8 cellular contexts compared by ENCODE assay signal in the genomic region with DNA sequence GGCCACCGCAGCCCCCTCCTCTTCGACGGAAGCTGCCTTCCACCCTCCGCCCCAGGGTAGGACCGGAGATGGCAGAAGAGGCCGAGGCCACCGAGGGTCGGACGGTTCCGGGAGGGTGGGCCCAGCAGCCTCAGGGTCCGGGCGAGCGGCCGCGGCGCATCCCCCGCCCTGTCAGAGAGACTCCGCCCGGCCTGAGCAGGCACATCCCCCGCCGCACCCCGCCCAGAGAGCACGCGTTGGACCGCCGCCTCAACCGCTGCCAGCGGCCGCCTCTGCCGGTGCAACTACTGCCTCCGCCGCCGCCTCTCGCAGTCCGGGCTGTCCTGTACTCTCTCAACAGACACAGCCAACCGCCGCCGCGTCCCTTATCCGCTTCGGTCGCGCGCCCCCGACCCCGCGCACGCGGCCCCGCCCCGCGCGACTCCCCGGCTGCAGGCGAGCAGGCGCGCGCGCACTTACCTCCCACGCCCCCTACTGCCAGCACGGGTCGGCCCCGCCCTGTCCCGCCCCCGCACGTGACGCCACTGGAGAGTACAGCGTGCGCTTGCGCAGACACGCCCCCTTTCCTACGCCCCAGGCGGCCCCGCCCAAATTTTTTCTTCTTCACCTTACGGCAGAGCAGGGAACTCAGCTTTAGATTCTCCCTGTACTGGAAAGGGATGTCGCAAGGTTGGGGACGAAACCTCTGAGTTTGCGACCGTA. TPM values are rescaled to one million over a fixed set of nuclear protein-coding genes. Genes with fewer than 3 reads are reported as not detected.
DNase-seq lines count a peak whose midpoint lies in the region; ATAC-seq and TF ChIP-seq lines count a peak whose summit lies in the region.

A gene with protein sequence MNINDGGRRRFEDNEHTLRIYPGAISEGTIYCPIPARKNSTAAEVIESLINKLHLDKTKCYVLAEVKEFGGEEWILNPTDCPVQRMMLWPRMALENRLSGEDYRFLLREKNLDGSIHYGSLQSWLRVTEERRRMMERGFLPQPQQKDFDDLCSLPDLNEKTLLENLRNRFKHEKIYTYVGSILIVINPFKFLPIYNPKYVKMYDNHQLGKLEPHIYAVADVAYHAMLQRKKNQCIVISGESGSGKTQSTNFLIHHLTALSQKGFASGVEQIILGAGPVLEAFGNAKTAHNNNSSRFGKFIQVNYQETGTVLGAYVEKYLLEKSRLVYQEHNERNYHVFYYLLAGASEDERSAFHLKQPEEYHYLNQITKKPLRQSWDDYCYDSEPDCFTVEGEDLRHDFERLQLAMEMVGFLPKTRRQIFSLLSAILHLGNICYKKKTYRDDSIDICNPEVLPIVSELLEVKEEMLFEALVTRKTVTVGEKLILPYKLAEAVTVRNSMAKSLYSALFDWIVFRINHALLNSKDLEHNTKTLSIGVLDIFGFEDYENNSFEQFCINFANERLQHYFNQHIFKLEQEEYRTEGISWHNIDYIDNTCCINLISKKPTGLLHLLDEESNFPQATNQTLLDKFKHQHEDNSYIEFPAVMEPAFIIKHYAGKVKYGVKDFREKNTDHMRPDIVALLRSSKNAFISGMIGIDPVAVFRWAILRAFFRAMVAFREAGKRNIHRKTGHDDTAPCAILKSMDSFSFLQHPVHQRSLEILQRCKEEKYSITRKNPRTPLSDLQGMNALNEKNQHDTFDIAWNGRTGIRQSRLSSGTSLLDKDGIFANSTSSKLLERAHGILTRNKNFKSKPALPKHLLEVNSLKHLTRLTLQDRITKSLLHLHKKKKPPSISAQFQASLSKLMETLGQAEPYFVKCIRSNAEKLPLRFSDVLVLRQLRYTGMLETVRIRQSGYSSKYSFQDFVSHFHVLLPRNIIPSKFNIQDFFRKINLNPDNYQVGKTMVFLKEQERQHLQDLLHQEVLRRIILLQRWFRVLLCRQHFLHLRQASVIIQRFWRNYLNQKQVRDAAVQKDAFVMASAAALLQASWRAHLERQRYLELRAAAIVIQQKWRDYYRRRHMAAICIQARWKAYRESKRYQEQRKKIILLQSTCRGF (N-terminal part only) (minus strand): TSS at position 453 of the 702 bp plus-strand sequence. CDS start 71,587 bp downstream, outside the sequence.

- peak; percentile 59 for ATAC-seq in HG02884 (IDR thresholded peaks at IDR 0.05; ENCODE audit: unreplicated experiment)

- intact Hi-C loops in adrenal gland (cut with DNase I) (no loop called here), cardiac septum (cut with DNase I) (loop anchor here (1.0 to 5.0 kb wide), 2 partner anchors 37 to 109 kb away; no protein-coding TSS in a partner anchor), tibial artery (cut with DNase I; ENCODE audit: low total_unique reads) (loop anchor here (10.0 kb wide), 1 partner anchor 117 kb away; the partner anchor contains the start of gene PKM)

- H3K79me2 ChIP-seq in parathyroid adenoma: peaks cover 3% of the 10 kb centered on the region

- WGBS in adrenal gland, 4 donors: 0 to 1% (median 0%) methylated on average over 10 to 79 of the region's 79 CpGs

- H2AFZ ChIP-seq in parathyroid adenoma: peak within 1 kb of the TSS; percentile 84

- H3K4me1 ChIP-seq in adrenal gland (replicated peaks in 1 of 2) (peaks cover 5 to 19% of the 10 kb centered on the region in 2 donors), parathyroid adenoma (no peaks in the 10 kb centered on the region), tibial artery (peaks cover 0 to 26% (median 16%) of the 10 kb centered on the region in 4 donors)

- H3K9ac ChIP-seq in parathyroid adenoma: no peak within 1 kb of the TSS

- peak within 1 kb of the TSS; percentile 99 for H3K4me3 ChIP-seq in GM12875 (ENCODE audit: low read depth, low read length)
- H3K4me3 ChIP-seq in adrenal gland: peak within 1 kb of the TSS; percentile 86 to 94 (median 90)
- H3K4me3 ChIP-seq in parathyroid adenoma (ENCODE audit: low read depth, low read length): peak within 1 kb of the TSS; percentile 70
- H3K4me3 ChIP-seq in tibial artery: peak within 1 kb of the TSS; percentile 80 to 89

- no peaks in the 10 kb centered on the region for H3K27me3 ChIP-seq in adrenal gland
- no peaks in the 10 kb centered on the region for H3K27me3 ChIP-seq in parathyroid adenoma (ENCODE audit: control insufficient read depth, insufficient read depth, low read length)
- H3K27me3 ChIP-seq in tibial artery: no peaks in the 10 kb centered on the region

- DNase-seq in NCI-H146 treated with DMSO at 0.1 percent for 48 hours (lab: John Stamatoyannopoulos, UW; ENCODE audit: unreplicated experiment) (peak; percentile 87), T-helper 1 cell (peak; percentile 97 to 99 (median 98)), adrenal gland (peak; percentile 97 to 99 (median 98)), cardiac septum (ENCODE audit: low spot score) (peak; percentile 100), tibial artery (peak; percentile 96 to 99)

- H3K36me3 ChIP-seq in adrenal gland (replicated peaks in 1 of 2) (no peaks in the 10 kb centered on the region), parathyroid adenoma (ENCODE audit: control insufficient read depth, insufficient read depth, low read length) (no peaks in the 10 kb centered on the region), tibial artery (no peaks in the 10 kb centered on the region)

- TF ChIP-seq CTCF in GM12875 (IDR thresholded peaks at IDR 0.05; ENCODE audit: borderline replicate concordance, insufficient read depth, low read depth, low read length): no peak
- no peak for TF ChIP-seq CTCF in adrenal gland (IDR thresholded peaks at IDR 0.05)
- peak; percentile 16 for TF ChIP-seq CTCF in parathyroid adenoma (IDR thresholded peaks at IDR 0.05)
- TF ChIP-seq CTCF in tibial artery (IDR thresholded peaks at IDR 0.05): peak in 1 of 2 experiments; percentile 4

- H3K9me3 ChIP-seq in adrenal gland (replicated peaks in 1 of 3) (no peaks in the 10 kb centered on the region), parathyroid adenoma (ENCODE audit: control insufficient read depth, low read length) (no peaks in the 10 kb centered on the region), tibial artery (no peaks in the 10 kb centered on the region)

- peak within 1 kb of the TSS; percentile 95 for H3K4me2 ChIP-seq in parathyroid adenoma (ENCODE audit: low read length)

- TF ChIP-seq POLR2A in adrenal gland (IDR thresholded peaks at IDR 0.05): peak; percentile 66 to 73

- H3K27ac ChIP-seq in adrenal gland (peak within 1 kb of the TSS; percentile 92 to 99 (median 96)), parathyroid adenoma (peak within 1 kb of the TSS; percentile 92), tibial artery (peak within 1 kb of the TSS; percentile 94 to 97)

RNA-seq across cellular contexts. Expression of the gene that starts here (rescaled TPM):
- total RNA-seq in adrenal gland (10 to 100 TPM; 14.1 to 34.0 (median 23.1) TPM), cardiac septum (31.4 TPM)
- 1 to 10 TPM; 3.0 to 8.6 (median 3.2) TPM for polyA plus RNA-seq in adrenal gland

Comparison
In these comparisons a context has a peak if more than half of its experiments do, and no peak if none do; other contexts are left out.
1. Peak in every context shown above with its lines: DNase-seq, ATAC-seq, H3K4me3 ChIP-seq and H3K27ac ChIP-seq.
2. intact Hi-C loops: an anchor here in cardiac septum (1.0 to 5.0 kb wide) and tibial artery (10.0 kb wide); none called in adrenal gland.